In genomic region chr7:155916926-155917655, GRCh38 we compare ENCODE assay signal across 16 cellular contexts.
A peak's percentile ranks its signal among the peaks of the same experiment; 100 is the strongest.
DNase-seq lines count a peak whose midpoint lies in the region; ATAC-seq and TF ChIP-seq lines count a peak whose summit lies in the region.
"Had no signal": no experiment of that assay in that cellular context is flagged by ENCODE, and none has a peak within 500 bp of the region (broad histone marks: within the 10 kb centered on the region; RNA-seq: fewer than 3 reads in every experiment).

No MANE protein-coding gene starts in this region.

- H3K4me2 ChIP-seq in hepatocyte = no peak overlapping the region

- CTCF ChIA-PET in AG04450 (lab: Charles Lee) = no interaction called here

- ATAC-seq in HG03432 (IDR thresholded peaks at IDR 0.05; ENCODE audit: unreplicated experiment) = no peak
- no peak for ATAC-seq in HG03135 (IDR thresholded peaks at IDR 0.05; ENCODE audit: unreplicated experiment)

- H3K4me3 ChIP-seq in AG04450 (ENCODE audit: low read depth, low read length) = no peak overlapping the region
- no peak overlapping the region for H3K4me3 ChIP-seq in MG63
- no peak overlapping the region for H3K4me3 ChIP-seq in hepatocyte
- H3K4me3 ChIP-seq in BE2C (ENCODE audit: low read depth, low read length) = no peak overlapping the region
- H3K4me3 ChIP-seq: SJCRH30 had no signal

- H3K4me1 ChIP-seq in hepatocyte (ENCODE audit: insufficient read depth) = peaks cover 14% of the 10 kb centered on the region
- no peaks in the 10 kb centered on the region for H3K4me1 ChIP-seq in BE2C
- H3K4me1 ChIP-seq: SJCRH30 had no signal

- no peaks in the 10 kb centered on the region for H3K36me3 ChIP-seq in MG63
- H3K36me3 ChIP-seq in hepatocyte (replicated peaks; ENCODE audit: insufficient read depth, low read depth) = no peaks in the 10 kb centered on the region
- no peaks in the 10 kb centered on the region for H3K36me3 ChIP-seq in BE2C
- H3K36me3 ChIP-seq: SJCRH30 had no signal

- H3K9me2 ChIP-seq in hepatocyte (replicated peaks; ENCODE audit: insufficient read depth) = no peaks in the 10 kb centered on the region

- peaks cover 63% of the 10 kb centered on the region for H3K9me3 ChIP-seq in AG04450 (ENCODE audit: control insufficient read depth, insufficient read depth, low read length)
- no peaks in the 10 kb centered on the region for H3K9me3 ChIP-seq in MG63
- no peaks in the 10 kb centered on the region for H3K9me3 ChIP-seq in hepatocyte (ENCODE audit: low read depth)
- H3K9me3 ChIP-seq in BE2C = no peaks in the 10 kb centered on the region
- H3K9me3 ChIP-seq: SJCRH30 had no signal

- WGBS in hepatocyte (ENCODE audit: low lambda C conversion rate, missing lambda C conversion rate) = 71% methylated on average over 12 of the region's 12 CpGs

- H2AFZ ChIP-seq in hepatocyte = no peak overlapping the region

- intact Hi-C loops in posterior vena cava (cut with DNase I) = loop anchor here in 1 of 2 donors (5.0 kb wide), 1 partner anchor 1455 kb away; no protein-coding TSS in a partner anchor

- peak; percentile 24 for DNase-seq in AG04450 (ENCODE audit: low read depth, low spot score)
- DNase-seq in MG63 = peak; percentile 71
- peak; percentile 29 for DNase-seq in hepatocyte (ENCODE audit: low spot score)
- DNase-seq in posterior vena cava (ENCODE audit: low spot score) = peak; percentile 42
- DNase-seq in cerebellar nuclear complex (lab: John Stamatoyannopoulos, UW) = no peak
- DNase-seq in BE2C = no peak
- DNase-seq: Calu3; CD4-positive, CD25-positive, alpha-beta regulatory T cell; HFFc6; NCI-H1436 treated with DMSO at 0.1 percent for 48 hours; NCI-H2081; NCI-H748 treated with DMSO at 0.1 percent for 48 hours; OCI-M1; SJCRH30 had no signal

- H4K20me1 ChIP-seq in hepatocyte (ENCODE audit: insufficient read depth, poor library complexity, severe bottlenecking) = no peaks in the 10 kb centered on the region

- POLR2A ChIA-PET in AG04450 (lab: Yijun Ruan, JAX) = interaction anchor here (1.4 kb wide), 1 partner anchor 35 kb away, joined by 5 read pairs; no protein-coding TSS in a partner anchor

- H3K27ac ChIP-seq in AG04450 (ENCODE audit: low read depth, low read length) (peak overlapping the region; percentile 39), hepatocyte (peak overlapping the region; percentile 69)
- H3K27ac ChIP-seq: SJCRH30 had no signal

- H3K79me2 ChIP-seq in hepatocyte = no peaks in the 10 kb centered on the region

- H3K27me3 ChIP-seq in AG04450 (ENCODE audit: control insufficient read depth, insufficient read depth, low read length) (no peaks in the 10 kb centered on the region), MG63 (no peaks in the 10 kb centered on the region), hepatocyte (no peaks in the 10 kb centered on the region), BE2C (peaks cover 5% of the 10 kb centered on the region)

- TF ChIP-seq CTCF in AG04450 (IDR thresholded peaks at IDR 0.05; ENCODE audit: low read depth, low read length) (no peak), hepatocyte (IDR thresholded peaks at IDR 0.05; ENCODE audit: poor library complexity) (no peak), BE2C (IDR thresholded peaks at IDR 0.05; ENCODE audit: low read depth, low read length) (no peak)

Comparison
In these comparisons a context has a peak if more than half of its experiments do, and no peak if none do; other contexts are left out.
1. DNase-seq: peak in AG04450 (single experiment), MG63 (single experiment), hepatocyte (single experiment) and posterior vena cava (single experiment); none in cerebellar nuclear complex (0 of 2) and BE2C (single experiment).